In genomic region chr19:49596407-49596806, GRCh38 we compare ENCODE assay signal across 27 cellular contexts.
"Had no signal": no experiment of that assay in that cellular context is flagged by ENCODE, and none has a peak within 500 bp of the region (broad histone marks: within the 10 kb centered on the region; RNA-seq: fewer than 3 reads in every experiment).

No MANE protein-coding gene starts in this region.

- ATAC-seq: left cardiac atrium; left lung; lower lobe of right lung; naive thymus-derived CD8-positive, alpha-beta T cell; sciatic nerve; stimulated activated naive B cell treated with anti-CD40 and anti-IgM and Interleukin-4, amounts not matched to agents 10 μg/mL and 1 μg/mL and 100 μg/mL, for 72 hours; stimulated activated naive CD8-positive, alpha-beta T cell treated with anti-CD3 and anti-CD28 coated beads, Interleukin-15, Interleukin-2, amounts not matched to agents 100 U/mL and 50 U/mL, for 24 hours had no signal

- FAIRE-seq: keratinocyte had no signal

- H3K4me3 ChIP-seq: left lung, lower lobe of right lung, ovary, right atrium auricular region, skin epidermis, stomach, thyroid gland, transverse colon, upper lobe of left lung, vagina had no signal

- DNase-seq: hippocampal formation; kidney glomerular epithelial cell; left cardiac atrium; lower lobe of right lung; mammary epithelial cell; mesenchymal stem cell; naive thymus-derived CD8-positive, alpha-beta T cell; occipital lobe; stimulated activated CD4-positive, alpha-beta T cell treated with anti-CD3 and anti-CD28 coated beads, Interleukin-12 subunit alpha, Interleukin-12 subunit beta, amount 100 ng/mL, for 4 hours; stimulated activated CD4-positive, alpha-beta T cell treated with anti-CD3 and anti-CD28 coated beads, Interleukin-15, amount 100 ng/mL, for 24 hours; stimulated activated CD4-positive, alpha-beta T cell treated with anti-CD3 and anti-CD28 coated beads, Interleukin-2, amount 100 ng/mL, for 24 hours; stimulated activated CD4-positive, alpha-beta T cell treated with anti-CD3 and anti-CD28 coated beads, Interleukin-4, amount 100 ng/mL, for 1 hour; stimulated activated naive B cell treated with anti-CD40 and anti-IgM and Interleukin-4, amounts not matched to agents 10 μg/mL and 1 μg/mL and 100 μg/mL, for 72 hours; stimulated activated naive CD8-positive, alpha-beta T cell treated with anti-CD3 and anti-CD28 coated beads, Interleukin-15, Interleukin-2, amounts not matched to agents 100 U/mL and 50 U/mL, for 24 hours; stomach; testis; thyroid gland; transverse colon had no signal

- H3K9me3 ChIP-seq: left lung, lower lobe of right lung, neutrophil, ovary, right atrium auricular region, stomach, testis, thyroid gland, transverse colon, upper lobe of left lung, vagina had no signal

- H3K27ac ChIP-seq: left lung, lower lobe of right lung, neutrophil, ovary, right atrium auricular region, skin epidermis, stomach, thyroid gland, transverse colon, upper lobe of left lung, vagina had no signal

- H3K27me3 ChIP-seq: left lung, neutrophil, ovary, right atrium auricular region, stomach, testis, thyroid gland, transverse colon, upper lobe of left lung, vagina had no signal

- H3K36me3 ChIP-seq: ovary had no signal
